Comparison of ENCODE assay signal across 2 cellular contexts in genomic region chr21:37002851-37003250, GRCh38. TPM values are rescaled to one million over a fixed set of nuclear protein-coding genes. Genes with fewer than 3 reads are reported as not detected.
"Had no signal": no experiment of that assay in that cellular context is flagged by ENCODE, and none has a peak within 500 bp of the region (broad histone marks: within the 10 kb centered on the region; RNA-seq: fewer than 3 reads in every experiment).

No MANE protein-coding gene starts in this region.

RNA-seq across cellular contexts. Expression of gene RIPPLY3, which starts 3.7 kb away (rescaled TPM):
- total RNA-seq: LHCN-M2, MCF 10A had no signal
